ENCODE assay signal across 8 cellular contexts in genomic region chr7:94510582-94511456, GRCh38. TPM values are rescaled to one million over a fixed set of nuclear protein-coding genes. Genes with fewer than 3 reads are reported as not detected.
DNase-seq lines count a peak whose midpoint lies in the region; ATAC-seq lines count a peak whose summit lies in the region.

No MANE protein-coding gene starts in this region.

- peak; percentile 79 for DNase-seq in NCI-H2107 treated with DMSO at 0.1 percent for 48 hours (lab: John Stamatoyannopoulos, UW; ENCODE audit: unreplicated experiment)
- no peak for DNase-seq in NCI-H2107 (lab: John Stamatoyannopoulos, UW)
- peak; percentile 75 to 90 for DNase-seq in NCI-H2081 (lab: John Stamatoyannopoulos, UW)
- DNase-seq in activated CD4-positive, alpha-beta T cell treated with anti-CD3 and anti-CD28 coated beads for 4 hours: peak; percentile 22 to 27
- DNase-seq in effector CD8-positive, alpha-beta T cell (lab: John Stamatoyannopoulos, UW): peak; percentile 1
- DNase-seq in lung microvascular endothelial cell (ENCODE audit: low read depth in 2 of 2): peak; percentile 25 to 34
- peak; percentile 4 to 7 for DNase-seq in stimulated activated CD8-positive, alpha-beta memory T cell treated with anti-CD3 and anti-CD28 coated beads, Interleukin-15, amount 100 ng/mL, for 48 hours (ENCODE audit: low read depth in 2 of 2)

- ATAC-seq in HG02943 (IDR thresholded peaks at IDR 0.05; ENCODE audit: low read depth, unreplicated experiment): peak; percentile 32

RNA-seq across cellular contexts. Expression of gene CASD1, which starts 1.2 kb away (rescaled TPM):
- total RNA-seq in lung microvascular endothelial cell: 11.1 and 17.9 TPM in 2 replicates
